24 cellular contexts compared by ENCODE assay signal in the genomic region with DNA sequence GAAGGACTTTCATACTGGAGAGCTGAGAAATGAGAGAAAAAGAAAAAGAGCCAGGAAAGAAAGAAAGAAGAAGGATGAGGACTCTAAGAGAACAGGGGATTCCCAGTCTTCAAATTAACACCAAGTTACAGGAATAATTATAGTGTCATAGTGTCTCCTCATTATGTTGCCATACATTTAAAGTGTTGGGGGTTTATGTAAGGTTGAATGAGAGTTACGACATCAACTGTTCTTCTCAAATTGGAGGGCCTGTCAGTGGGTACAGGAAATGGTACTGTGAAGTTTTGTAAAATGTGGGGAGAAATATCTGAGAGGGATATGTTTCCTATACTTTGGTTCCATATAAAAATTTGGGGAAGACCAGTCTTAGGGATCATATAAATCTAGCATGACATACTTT. TPM values are rescaled to one million over a fixed set of nuclear protein-coding genes. Genes with fewer than 3 reads are reported as not detected.
"Had no signal": no experiment of that assay in that cellular context is flagged by ENCODE, and none has a peak within 500 bp of the region (broad histone marks: within the 10 kb centered on the region; RNA-seq: fewer than 3 reads in every experiment).

No MANE protein-coding gene starts in this region.

- H3K4me1 ChIP-seq: right atrium auricular region, tibial nerve, vagina had no signal

- H3K27ac Mint-ChIP-seq: activated B cell treated with CpG ODN at 0.5 μM for 24 hours; activated CD4-positive, alpha-beta T cell treated with anti-CD3 and anti-CD28 coated beads, Interleukin-2, amount 10 ng/mL, durations not matched to agents 24 days and 14 days; activated naive CD8-positive, alpha-beta T cell; activated T-cell treated with anti-CD3 and anti-CD28 coated beads, Interleukin-2, amount 50 U/mL, for 72 hours; memory B cell; natural killer cell had no signal

- H3K27me3 Mint-ChIP-seq: activated B cell treated with CpG ODN at 0.5 μM for 24 hours, memory B cell had no signal

- H3K9me3 Mint-ChIP-seq: activated B cell treated with CpG ODN at 0.5 μM for 24 hours; activated CD4-positive, alpha-beta T cell treated with anti-CD3 and anti-CD28 coated beads, Interleukin-2, amount 10 ng/mL, durations not matched to agents 24 days and 14 days; activated T-cell treated with anti-CD3 and anti-CD28 coated beads, Interleukin-2, amount 50 U/mL, for 72 hours; central memory CD8-positive, alpha-beta T cell; memory B cell; natural killer cell had no signal

- H3K4me1 Mint-ChIP-seq: activated B cell treated with CpG ODN at 0.5 μM for 24 hours; central memory CD8-positive, alpha-beta T cell; memory B cell; natural killer cell had no signal

- H3K9me3 ChIP-seq: body of pancreas, right atrium auricular region, vagina had no signal

- DNase-seq: activated B cell treated with CpG ODN at 0.5 μM for 24 hours; activated CD4-positive, alpha-beta T cell treated with anti-CD3 and anti-CD28 coated beads, Interleukin-2, amount 10 ng/mL, durations not matched to agents 24 days and 14 days; activated CD8-positive, alpha-beta memory T cell treated with anti-CD3 and anti-CD28 coated beads, Interleukin-2, amount 50 U/mL, for 48 hours; activated gamma-delta T cell; activated T-cell treated with anti-CD3 and anti-CD28 coated beads, Interleukin-2, amount 50 U/mL, for 72 hours; amygdala; body of pancreas; effector CD4-positive, alpha-beta T cell; foreskin keratinocyte; kidney glomerular epithelial cell; left ventricle myocardium superior; natural killer cell; nucleus accumbens; posterior cingulate gyrus; stimulated activated CD4-positive, alpha-beta T cell treated with anti-CD3 and anti-CD28 coated beads, Interleukin-4, amount 100 ng/mL, for 24 hours; stimulated activated naive CD4-positive, alpha-beta T cell had no signal

- H3K36me3 Mint-ChIP-seq: activated naive CD8-positive, alpha-beta T cell; memory B cell; natural killer cell had no signal

- ATAC-seq: activated T-cell treated with anti-CD3 and anti-CD28 coated beads, Interleukin-2, amount 50 U/mL, for 72 hours; body of pancreas; foreskin keratinocyte; left ventricle myocardium superior; natural killer cell had no signal

- H3K36me3 ChIP-seq: right atrium auricular region, tibial nerve, vagina had no signal

- H3K27me3 ChIP-seq: body of pancreas, foreskin keratinocyte, right atrium auricular region, tibial nerve, vagina had no signal

- H3K4me3 ChIP-seq: body of pancreas, coronary artery, right atrium auricular region, skin epidermis, tibial nerve, vagina had no signal

- H3K4me3 Mint-ChIP-seq: activated B cell treated with CpG ODN at 0.5 μM for 24 hours; activated CD4-positive, alpha-beta T cell treated with anti-CD3 and anti-CD28 coated beads, Interleukin-2, amount 10 ng/mL, durations not matched to agents 24 days and 14 days; activated naive CD8-positive, alpha-beta T cell; activated T-cell treated with anti-CD3 and anti-CD28 coated beads, Interleukin-2, amount 50 U/mL, for 72 hours; central memory CD8-positive, alpha-beta T cell; memory B cell; natural killer cell had no signal

- H3K27ac ChIP-seq: body of pancreas, coronary artery, foreskin keratinocyte, right atrium auricular region, skin epidermis, tibial nerve, vagina had no signal

RNA-seq across cellular contexts. Expression of a gene that starts 26.7 kb away (rescaled TPM):
- total RNA-seq: activated CD4-positive, alpha-beta T cell treated with anti-CD3 and anti-CD28 coated beads, Interleukin-2, amount 10 ng/mL, durations not matched to agents 24 days and 14 days; activated T-cell treated with anti-CD3 and anti-CD28 coated beads, Interleukin-2, amount 50 U/mL, for 72 hours; body of pancreas; foreskin keratinocyte; natural killer cell; tibial nerve; vagina had no signal
- polyA plus RNA-seq: foreskin keratinocyte had no signal
